ENCODE assay signal across 27 cellular contexts in genomic region chr4:111406036-111406435, GRCh38.
"Had no signal": no experiment of that assay in that cellular context is flagged by ENCODE, and none has a peak within 500 bp of the region (broad histone marks: within the 10 kb centered on the region; RNA-seq: fewer than 3 reads in every experiment).

No MANE protein-coding gene starts in this region.

- H3K9me3 ChIP-seq: body of pancreas, SK-N-SH had no signal

- H3K4me1 ChIP-seq: body of pancreas had no signal

- H3K4me3 ChIP-seq: body of pancreas had no signal

- H3K9ac ChIP-seq: SK-N-SH had no signal

- H3K27ac ChIP-seq: body of pancreas had no signal

- H3K4me2 ChIP-seq: SK-N-SH had no signal

- DNase-seq: activated CD4-positive, alpha-beta T cell treated with anti-CD3 and anti-CD28 coated beads for 4 hours; activated CD8-positive, alpha-beta memory T cell treated with anti-CD3 and anti-CD28 coated beads, Interleukin-2, amount 50 U/mL, for 4 hours; activated CD8-positive, alpha-beta T cell treated with anti-CD3 and anti-CD28 coated beads for 36 hours; activated gamma-delta T cell treated with Interleukin-2 at 50 U/mL for 16 hours; activated naive CD4-positive, alpha-beta T cell treated with anti-CD3 and anti-CD28 coated beads, Interleukin-2, amount 50 U/mL, for 16 hours; activated naive CD8-positive, alpha-beta T cell treated with anti-CD3 and anti-CD28 coated beads, Interleukin-2, amount 10 ng/mL, durations not matched to agents 7 days and 5 days; activated T-cell treated with anti-CD3 and anti-CD28 coated beads, Interleukin-2, amount 50 U/mL, for 72 hours; aorta; body of pancreas; central memory CD4-positive, alpha-beta T cell; KG1; NCI-H1048; NCI-H1417; NCI-H2029; NCI-H2107; NCI-H2171 treated with DMSO at 0.1 percent for 48 hours; NCI-H345; NCI-H510A; NCI-H526 treated with DMSO at 0.1 percent for 48 hours; NCI-H82; OCI-M1; RPMI8226; SK-N-SH; T-helper 1 cell had no signal

- H3K27me3 ChIP-seq: body of pancreas had no signal

- ATAC-seq: activated CD4-positive, CD25-positive, alpha-beta regulatory T cell treated with anti-CD3 and anti-CD28 coated beads, Interleukin-2, amount 50 U/mL, for 24 hours; activated CD8-positive, alpha-beta T cell treated with anti-CD3 and anti-CD28 coated beads for 36 hours; activated T-cell treated with anti-CD3 and anti-CD28 coated beads, Interleukin-2, amount 50 U/mL, for 72 hours; body of pancreas; Panc1; Right ventricle myocardium inferior had no signal
